16 cellular contexts compared by ENCODE assay signal in genomic region chr9:38171926-38172325, GRCh38.
DNase-seq lines count a peak whose midpoint lies in the region; ATAC-seq and TF ChIP-seq lines count a peak whose summit lies in the region.
"Had no signal": no experiment of that assay in that cellular context is flagged by ENCODE, and none has a peak within 500 bp of the region (broad histone marks: within the 10 kb centered on the region; RNA-seq: fewer than 3 reads in every experiment).

No MANE protein-coding gene starts in this region.

- no peak overlapping the region for H3K4me2 ChIP-seq in hepatocyte
- H3K4me2 ChIP-seq: BLaER1 treated with 17β-estradiol and CSF1 and Interleukin-3, amounts not matched to agents 10 nM and 100 nM had no signal

- 82% methylated on average over 3 of the region's 3 CpGs for WGBS in hepatocyte (ENCODE audit: low lambda C conversion rate, missing lambda C conversion rate)
- 80 to 92% methylated on average over 1 to 2 of the region's 3 CpGs for WGBS in gastroesophageal sphincter (ENCODE audit: low coverage in 1 of 2), 2 donors

- no peak overlapping the region for H3K4me3 Mint-ChIP-seq in HFFc6
- H3K4me3 Mint-ChIP-seq: CD8-positive, alpha-beta T cell; IgD-negative memory B cell had no signal

- peaks cover 15% of the 10 kb centered on the region for H3K4me1 Mint-ChIP-seq in HFFc6 (ENCODE audit: low read depth)
- H3K4me1 Mint-ChIP-seq: IgD-negative memory B cell had no signal

- no peaks in the 10 kb centered on the region for H3K9me2 ChIP-seq in hepatocyte (replicated peaks; ENCODE audit: insufficient read depth)

- DNase-seq in HFFc6 (no peak), breast epithelium (ENCODE audit: low spot score in 2 of 2) (no peak), hepatocyte (ENCODE audit: low spot score) (no peak), brain microvascular endothelial cell (no peak), left lobe of liver (ENCODE audit: low spot score) (no peak)
- DNase-seq: CD8-positive, alpha-beta T cell; MM.1S; NCI-H1092 treated with DMSO at 0.1 percent for 48 hours; NCI-H2081 treated with DMSO at 0.1 percent for 48 hours; NCI-H510A; NCI-H82 had no signal

- intact Hi-C loops in breast epithelium (cut with DNase I; ENCODE audit: low total_unique reads): no loop called here

- H2AFZ ChIP-seq in ACC112 (ENCODE audit: low read length, unreplicated experiment) (no peak overlapping the region), hepatocyte (no peak overlapping the region)

- no peak for TF ChIP-seq EP300 in gastroesophageal sphincter (IDR thresholded peaks at IDR 0.05)

- H3K4me3 ChIP-seq in ACC112 (ENCODE audit: low read depth, low read length): no peak overlapping the region
- H3K4me3 ChIP-seq in breast epithelium: no peak overlapping the region
- no peak overlapping the region for H3K4me3 ChIP-seq in hepatocyte
- no peak overlapping the region for H3K4me3 ChIP-seq in gastroesophageal sphincter
- no peak overlapping the region for H3K4me3 ChIP-seq in brain microvascular endothelial cell (ENCODE audit: low read depth, low read length)
- H3K4me3 ChIP-seq: BLaER1 treated with 17β-estradiol and CSF1 and Interleukin-3, amounts not matched to agents 10 nM and 100 nM had no signal

- H4K20me1 ChIP-seq in hepatocyte (ENCODE audit: insufficient read depth, poor library complexity, severe bottlenecking): no peaks in the 10 kb centered on the region
- H4K20me1 ChIP-seq: BLaER1 treated with 17β-estradiol and CSF1 and Interleukin-3, amounts not matched to agents 10 nM and 100 nM had no signal

- H3K36me3 Mint-ChIP-seq in HFFc6 (ENCODE audit: low read depth): peaks cover 16% of the 10 kb centered on the region
- H3K36me3 Mint-ChIP-seq: CD8-positive, alpha-beta T cell had no signal

- no peaks in the 10 kb centered on the region for H3K4me1 ChIP-seq in ACC112 (ENCODE audit: control insufficient read depth, insufficient read depth, low read length, unreplicated experiment)
- peaks cover 3 to 6% of the 10 kb centered on the region in 2 donors for H3K4me1 ChIP-seq in breast epithelium
- peaks cover 24% of the 10 kb centered on the region for H3K4me1 ChIP-seq in hepatocyte (ENCODE audit: insufficient read depth)
- H3K4me1 ChIP-seq in gastroesophageal sphincter: no peaks in the 10 kb centered on the region

- 0 out of 2 replicates have a peak overlapping the region, but pooled peaks have one; percentile 78 for H3K27ac Mint-ChIP-seq in HFFc6
- H3K27ac Mint-ChIP-seq: CD8-positive, alpha-beta T cell; IgD-negative memory B cell had no signal

- in situ Hi-C loops in brain microvascular endothelial cell (cut with HindIII; ENCODE audit: low pct_ligation_motif_present, low sequenced_read_pairs): no loop called here

- H3K36me3 ChIP-seq in ACC112 (ENCODE audit: insufficient read depth, low read length): 0 out of 2 replicates have a peak, but pooled peaks cover 3% of the 10 kb centered on the region
- H3K36me3 ChIP-seq in breast epithelium: no peaks in the 10 kb centered on the region
- H3K36me3 ChIP-seq in hepatocyte (replicated peaks; ENCODE audit: insufficient read depth, low read depth): no peaks in the 10 kb centered on the region
- H3K36me3 ChIP-seq in gastroesophageal sphincter: no peaks in the 10 kb centered on the region
- H3K36me3 ChIP-seq in brain microvascular endothelial cell (replicated peaks): no peaks in the 10 kb centered on the region
- H3K36me3 ChIP-seq: BLaER1 treated with 17β-estradiol and CSF1 and Interleukin-3, amounts not matched to agents 10 nM and 100 nM had no signal

- H3K27me3 ChIP-seq in ACC112 (ENCODE audit: insufficient read depth, low read length) (no peaks in the 10 kb centered on the region), breast epithelium (no peaks in the 10 kb centered on the region), hepatocyte (no peaks in the 10 kb centered on the region), gastroesophageal sphincter (no peaks in the 10 kb centered on the region), brain microvascular endothelial cell (replicated peaks) (no peaks in the 10 kb centered on the region)
- H3K27me3 ChIP-seq: BLaER1 treated with 17β-estradiol and CSF1 and Interleukin-3, amounts not matched to agents 10 nM and 100 nM had no signal

- TF ChIP-seq POLR2A in breast epithelium (IDR thresholded peaks at IDR 0.05): no peak
- TF ChIP-seq POLR2A in gastroesophageal sphincter (IDR thresholded peaks at IDR 0.05): no peak

- peaks cover 36% of the 10 kb centered on the region for H3K9me3 Mint-ChIP-seq in HFFc6

- H3K9me3 ChIP-seq in breast epithelium: peaks cover 6 to 19% of the 10 kb centered on the region in 2 donors
- peaks cover 9% of the 10 kb centered on the region for H3K9me3 ChIP-seq in hepatocyte (ENCODE audit: low read depth)
- peaks cover 0 to 28% (median 0%) of the 10 kb centered on the region in 3 donors for H3K9me3 ChIP-seq in gastroesophageal sphincter

- TF ChIP-seq CTCF in HFFc6 (IDR thresholded peaks at IDR 0.05) (no peak), breast epithelium (IDR thresholded peaks at IDR 0.05) (no peak), hepatocyte (IDR thresholded peaks at IDR 0.05; ENCODE audit: poor library complexity) (no peak), gastroesophageal sphincter (IDR thresholded peaks at IDR 0.05) (no peak), brain microvascular endothelial cell (IDR thresholded peaks at IDR 0.05; ENCODE audit: low read depth, low read length, missing control alignments) (no peak)

- ATAC-seq in gastroesophageal sphincter (no peak), GM21576 (IDR thresholded peaks at IDR 0.05; ENCODE audit: unreplicated experiment) (no peak), left lobe of liver (no peak)
- ATAC-seq: CD8-positive, alpha-beta T cell had no signal

- H3K79me2 ChIP-seq in ACC112 (ENCODE audit: control insufficient read depth, insufficient read depth, low read length, unreplicated experiment) (no peaks in the 10 kb centered on the region), hepatocyte (no peaks in the 10 kb centered on the region)

- H3K27ac ChIP-seq in ACC112 (ENCODE audit: low read depth, low read length) (peak overlapping the region; percentile 59; the same call in 1 of the 2 replicates), breast epithelium (peak overlapping the region; percentile 79 to 80), hepatocyte (peak overlapping the region; percentile 79), gastroesophageal sphincter (no peak overlapping the region), brain microvascular endothelial cell (no peak overlapping the region)
- H3K27ac ChIP-seq: BLaER1 treated with 17β-estradiol and CSF1 and Interleukin-3, amounts not matched to agents 10 nM and 100 nM had no signal

- H3K27me3 Mint-ChIP-seq in HFFc6 (ENCODE audit: insufficient read depth): peaks cover 7% of the 10 kb centered on the region
- H3K27me3 Mint-ChIP-seq: IgD-negative memory B cell had no signal

Comparison
In these comparisons a context has a peak if more than half of its experiments do, and no peak if none do; other contexts are left out.
1. H3K27ac ChIP-seq: peak in ACC112 (single experiment), breast epithelium (2 of 2) and hepatocyte (single experiment); none in gastroesophageal sphincter (0 of 4) and brain microvascular endothelial cell (single experiment).